In the genomic region with DNA sequence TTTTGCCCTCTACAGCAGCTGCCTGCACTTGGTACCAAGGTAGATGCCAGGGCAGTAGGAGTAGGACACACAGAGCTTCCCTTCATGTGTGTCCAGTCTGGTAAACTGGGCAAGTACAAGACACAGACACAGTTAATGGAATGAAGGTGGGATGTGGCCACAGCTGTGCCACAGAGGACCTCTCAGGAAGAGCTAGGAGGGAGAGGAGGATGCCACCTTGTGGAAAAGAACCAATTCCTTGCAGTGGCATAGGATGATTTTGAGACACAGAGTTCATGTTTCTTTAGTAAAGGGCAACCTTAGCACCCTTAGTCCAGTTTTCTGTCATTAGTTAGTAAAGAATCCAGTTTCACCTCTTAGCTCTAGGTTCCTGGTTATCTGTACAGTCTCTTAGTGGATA, we compare ENCODE assay signal across 11 cellular contexts. TPM values are rescaled to one million over a fixed set of nuclear protein-coding genes. Genes with fewer than 3 reads are reported as not detected.
DNase-seq lines count a peak whose midpoint lies in the region; ATAC-seq, FAIRE-seq and TF ChIP-seq lines count a peak whose summit lies in the region.
"Had no signal": no experiment of that assay in that cellular context is flagged by ENCODE, and none has a peak within 500 bp of the region (broad histone marks: within the 10 kb centered on the region; RNA-seq: fewer than 3 reads in every experiment).

No MANE protein-coding gene starts in this region.

- H3K36me3 ChIP-seq in BJ (ENCODE audit: control insufficient read depth, insufficient read depth, low read length) (peaks cover 13% of the 10 kb centered on the region), kidney epithelial cell (ENCODE audit: control insufficient read depth, insufficient read depth, low read length) (peaks cover 7% of the 10 kb centered on the region)

- DNase-seq in BJ (ENCODE audit: low read depth) (no peak), GM13977 (ENCODE audit: low spot score) (no peak), kidney epithelial cell (ENCODE audit: low read depth) (no peak), NCI-H748 (lab: John Stamatoyannopoulos, UW; ENCODE audit: unreplicated experiment) (no peak), NCI-H2081 (lab: John Stamatoyannopoulos, UW) (no peak), NCI-H2029 (lab: John Stamatoyannopoulos, UW) (no peak), GM12892 (ENCODE audit: insufficient read length) (no peak)
- DNase-seq: cortex of kidney had no signal

- no peak for TF ChIP-seq POLR2A in GM12892 (IDR thresholded peaks at IDR 0.05; ENCODE audit: low read depth, low read length)

- TF ChIP-seq CTCF in BJ (IDR thresholded peaks at IDR 0.05; ENCODE audit: insufficient read depth, low read depth, low read length) (0 out of 2 replicates have a peak, but pooled peaks have one; percentile 12), GM13977 (IDR thresholded peaks at IDR 0.05; ENCODE audit: extremely low read depth, insufficient read depth, missing control alignments) (peak; percentile 26), kidney epithelial cell (IDR thresholded peaks at IDR 0.05; ENCODE audit: insufficient read depth, low read length, poor library complexity, severe bottlenecking) (peak; percentile 27)

- POLR2A ChIA-PET in BJ (lab: Charles Lee): no interaction called here

- CTCF ChIA-PET in BJ (lab: Yijun Ruan, JAX): interaction anchor here (0.6 to 6.0 kb wide), 43 partner anchors 8 to 326 kb away, joined by 3 to 110 read pairs (median 5); partner anchors contain the start of gene MRFAP1L1

- H3K27me3 ChIP-seq in BJ (ENCODE audit: control insufficient read depth, insufficient read depth, low read length) (no peaks in the 10 kb centered on the region), kidney epithelial cell (ENCODE audit: control insufficient read depth, insufficient read depth, low read length) (no peaks in the 10 kb centered on the region)
- H3K27me3 ChIP-seq: heart left ventricle, tibial nerve had no signal

- peak; percentile 72 for ATAC-seq in SK-N-SH treated with all-trans-retinoic acid at 6 μM for 48 hours

- FAIRE-seq in GM12892 (lab: Jason Lieb, UNC): no peak

- in situ Hi-C loops in GM13977 (cut with MboI; ENCODE audit: low pct_unique_long_range_greater_than_20kb, low sequenced_read_pairs, unreplicated experiment): no loop called here

- H3K4me3 ChIP-seq in BJ (ENCODE audit: low read depth, low read length) (no peak overlapping the region), kidney epithelial cell (ENCODE audit: low read depth, low read length) (no peak overlapping the region)
- H3K4me3 ChIP-seq: heart left ventricle, tibial nerve had no signal

TF ChIP-seq in SK-N-SH treated with all-trans-retinoic acid at 6 μM for 48 hours, 23 proteins besides CTCF, POLR2A, EP300 and RAD21:
- TF ChIP-seq PPARA (CRISPR knock-in tag; IDR thresholded peaks at IDR 0.05; ENCODE audit: borderline replicate concordance) (no peak), RARB (CRISPR knock-in tag; IDR thresholded peaks at IDR 0.05) (no peak), CSDC2 (CRISPR knock-in tag; IDR thresholded peaks at IDR 0.05) (no peak), ZFP3 (CRISPR knock-in tag; IDR thresholded peaks at IDR 0.05) (no peak), TCF4 (CRISPR knock-in tag; IDR thresholded peaks at IDR 0.05; ENCODE audit: borderline replicate concordance) (no peak), OSR1 (CRISPR knock-in tag; IDR thresholded peaks at IDR 0.05) (no peak), ARNTL (CRISPR knock-in tag; IDR thresholded peaks at IDR 0.05; ENCODE audit: borderline replicate concordance, low read depth) (no peak), SNAI2 (CRISPR knock-in tag; IDR thresholded peaks at IDR 0.05) (no peak), CREB5 (CRISPR knock-in tag; IDR thresholded peaks at IDR 0.05; ENCODE audit: low read depth) (no peak)

RNA-seq across cellular contexts. Expression of gene TBC1D14, which starts 36.3 kb away (rescaled TPM):
- polyA plus RNA-seq in BJ (2011; rRNA removed): 29.7 and 35.8 TPM in 2 replicates
- polyA minus RNA-seq in BJ (2011; rRNA and poly(A)+ RNA removed): 18.7 and 22.2 TPM in 2 replicates
- 52.8 and 53.3 TPM in 2 replicates for total RNA-seq in kidney epithelial cell
- 18.1 TPM for polyA plus RNA-seq in GM12892 (2012; ENCODE audit: missing spikeins)
